8 cellular contexts compared by ENCODE assay signal in the genomic region with DNA sequence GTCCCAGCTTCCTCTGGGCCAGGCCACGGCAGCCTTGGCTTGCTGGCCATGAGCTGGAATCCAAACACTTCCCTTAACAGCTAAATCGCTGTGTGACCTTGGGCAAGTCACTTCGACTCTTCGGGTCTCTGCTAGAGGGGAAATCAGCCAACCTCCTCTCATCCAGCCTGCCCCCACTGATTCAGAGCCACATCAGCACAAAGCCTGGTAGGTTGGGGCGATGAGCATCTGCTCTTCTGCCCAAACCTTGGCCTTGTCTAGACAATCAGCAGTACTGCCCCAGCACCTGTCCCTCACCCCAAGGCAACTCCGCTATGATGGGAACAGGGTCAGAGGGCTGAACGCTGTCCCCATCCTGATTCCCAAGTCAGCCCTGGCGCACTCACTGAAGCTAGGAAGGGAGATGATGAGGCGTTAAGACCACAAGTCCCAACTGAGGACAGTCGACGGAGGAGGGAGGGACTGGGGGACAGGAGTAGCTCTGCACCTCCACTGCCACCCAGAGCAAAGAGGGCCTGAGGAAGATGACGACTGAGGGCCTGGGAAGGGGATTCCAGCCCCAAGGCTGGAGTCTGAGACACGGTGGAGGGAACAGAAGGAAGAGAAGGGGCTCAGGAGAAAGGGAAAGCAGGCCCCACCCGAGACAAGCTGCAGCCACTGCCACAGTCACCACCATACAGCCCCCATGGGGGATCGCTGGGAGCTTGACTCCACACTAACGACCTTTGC. TPM values are rescaled to one million over a fixed set of nuclear protein-coding genes. Genes with fewer than 3 reads are reported as not detected.
DNase-seq lines count a peak whose midpoint lies in the region; ATAC-seq and TF ChIP-seq lines count a peak whose summit lies in the region.

No MANE protein-coding gene starts in this region.

- DNase-seq in CD4-positive, CD25-positive, alpha-beta regulatory T cell, result no peak
- peak; percentile 65 for DNase-seq in Karpas-422
- DNase-seq in coronary artery (ENCODE audit: low spot score), result no peak
- no peak for DNase-seq in natural killer cell treated with Interleukin-12 subunit alpha and Interleukin-12 subunit beta and Interleukin-15 and Interleukin-18, amount 100 ng/mL, for 72 hours (ENCODE audit: low spot score)
- DNase-seq in NCI-H1436 treated with DMSO at 0.1 percent for 48 hours (lab: John Stamatoyannopoulos, UW), result no peak
- DNase-seq in GDM1 (lab: John Stamatoyannopoulos, UW), result no peak
- no peak for DNase-seq in AG08395 (ENCODE audit: low spot score)

- H3K27me3 ChIP-seq in CD4-positive, CD25-positive, alpha-beta regulatory T cell (ENCODE audit: control insufficient read depth, insufficient read depth, low read length), result no peaks in the 10 kb centered on the region
- no peaks in the 10 kb centered on the region for H3K27me3 ChIP-seq in Karpas-422 (ENCODE audit: low read length)

- H4K20me1 ChIP-seq in Karpas-422 (ENCODE audit: insufficient read depth, low read depth, low read length), result peaks cover 57% of the 10 kb centered on the region

- H3K9ac ChIP-seq in Karpas-422 (ENCODE audit: low read length), result peak overlapping the region; percentile 92

- peaks cover 0 to 2% (median 0%) of the 10 kb centered on the region in 7 donors for H3K9me3 Mint-ChIP-seq in CD4-positive, CD25-positive, alpha-beta regulatory T cell
- H3K9me3 Mint-ChIP-seq in natural killer cell treated with Interleukin-12 subunit alpha and Interleukin-12 subunit beta and Interleukin-15 and Interleukin-18, amount 100 ng/mL, for 72 hours, result no peaks in the 10 kb centered on the region

- no peaks in the 10 kb centered on the region for H3K9me2 ChIP-seq in Karpas-422 (replicated peaks; ENCODE audit: insufficient read depth, low read length)

- H3K4me1 Mint-ChIP-seq in CD4-positive, CD25-positive, alpha-beta regulatory T cell, result peaks cover 10 to 47% (median 26%) of the 10 kb centered on the region in 4 donors
- H3K4me1 Mint-ChIP-seq in natural killer cell treated with Interleukin-12 subunit alpha and Interleukin-12 subunit beta and Interleukin-15 and Interleukin-18, amount 100 ng/mL, for 72 hours (ENCODE audit: low read depth in 2 of 2), result peaks cover 30 to 35% of the 10 kb centered on the region in 2 donors

- no peak overlapping the region for H2AFZ ChIP-seq in Karpas-422 (ENCODE audit: low read length)

- TF ChIP-seq CTCF in coronary artery (IDR thresholded peaks at IDR 0.05), result no peak

- H3K27ac ChIP-seq in CD4-positive, CD25-positive, alpha-beta regulatory T cell (ENCODE audit: insufficient read depth, low read length, poor library complexity, severe bottlenecking), result no peak overlapping the region
- H3K27ac ChIP-seq in Karpas-422 (ENCODE audit: low read length), result peak overlapping the region; percentile 64
- H3K27ac ChIP-seq in coronary artery, result peak overlapping the region; percentile 34 to 90

- peak overlapping the region; percentile 82 to 96 (median 88) for H3K27ac Mint-ChIP-seq in CD4-positive, CD25-positive, alpha-beta regulatory T cell
- H3K27ac Mint-ChIP-seq in natural killer cell treated with Interleukin-12 subunit alpha and Interleukin-12 subunit beta and Interleukin-15 and Interleukin-18, amount 100 ng/mL, for 72 hours, result peak overlapping the region; percentile 50 to 74

- peak overlapping the region; percentile 85 to 96 (median 89) for H3K4me3 Mint-ChIP-seq in CD4-positive, CD25-positive, alpha-beta regulatory T cell
- H3K4me3 Mint-ChIP-seq in natural killer cell treated with Interleukin-12 subunit alpha and Interleukin-12 subunit beta and Interleukin-15 and Interleukin-18, amount 100 ng/mL, for 72 hours, result peak overlapping the region; percentile 91

- H3K9me3 ChIP-seq in CD4-positive, CD25-positive, alpha-beta regulatory T cell (ENCODE audit: control insufficient read depth in 2 of 2, low read length in 2 of 2), result no peaks in the 10 kb centered on the region
- H3K9me3 ChIP-seq in Karpas-422 (ENCODE audit: low read length), result no peaks in the 10 kb centered on the region

- H3K79me2 ChIP-seq in Karpas-422 (ENCODE audit: low read length), result peaks cover 66% of the 10 kb centered on the region

- no peaks in the 10 kb centered on the region for H3K36me3 Mint-ChIP-seq in CD4-positive, CD25-positive, alpha-beta regulatory T cell
- H3K36me3 Mint-ChIP-seq in natural killer cell treated with Interleukin-12 subunit alpha and Interleukin-12 subunit beta and Interleukin-15 and Interleukin-18, amount 100 ng/mL, for 72 hours, result no peaks in the 10 kb centered on the region

- ATAC-seq in CD4-positive, CD25-positive, alpha-beta regulatory T cell (ENCODE audit: low read depth in 2 of 2), result no peak
- no peak for ATAC-seq in natural killer cell treated with Interleukin-12 subunit alpha and Interleukin-12 subunit beta and Interleukin-15 and Interleukin-18, amount 100 ng/mL, for 72 hours
- ATAC-seq in GM19463 (IDR thresholded peaks at IDR 0.05; ENCODE audit: unreplicated experiment), result no peak

- H3K27me3 Mint-ChIP-seq in CD4-positive, CD25-positive, alpha-beta regulatory T cell, result no peaks in the 10 kb centered on the region
- no peaks in the 10 kb centered on the region for H3K27me3 Mint-ChIP-seq in natural killer cell treated with Interleukin-12 subunit alpha and Interleukin-12 subunit beta and Interleukin-15 and Interleukin-18, amount 100 ng/mL, for 72 hours

- peak overlapping the region; percentile 89 for H3K4me2 ChIP-seq in Karpas-422 (ENCODE audit: low read depth, low read length, poor library complexity, severe bottlenecking)

- peak overlapping the region; percentile 41 for H3K4me3 ChIP-seq in CD4-positive, CD25-positive, alpha-beta regulatory T cell (ENCODE audit: low read depth, low read length)
- H3K4me3 ChIP-seq in Karpas-422 (ENCODE audit: low read length) (peak overlapping the region; percentile 93), coronary artery (peak overlapping the region; percentile 95)

- H3K4me1 ChIP-seq in CD4-positive, CD25-positive, alpha-beta regulatory T cell (ENCODE audit: control insufficient read depth, insufficient read depth, low read length, poor library complexity, severe bottlenecking), result peaks cover 33% of the 10 kb centered on the region
- peaks cover 30% of the 10 kb centered on the region for H3K4me1 ChIP-seq in Karpas-422 (ENCODE audit: low read length)

- no peaks in the 10 kb centered on the region for H3K36me3 ChIP-seq in CD4-positive, CD25-positive, alpha-beta regulatory T cell (ENCODE audit: control insufficient read depth, insufficient read depth, low read length)
- H3K36me3 ChIP-seq in Karpas-422 (ENCODE audit: insufficient read depth, low read length), result peaks cover 3% of the 10 kb centered on the region; the same call in 1 of the 2 replicates

RNA-seq across cellular contexts. Expression of a gene that starts 1.3 kb away (rescaled TPM):
- total RNA-seq in CD4-positive, CD25-positive, alpha-beta regulatory T cell, result 43.1 TPM
- 1 to 10 TPM; 3.4 to 6.2 (median 4.3) TPM for polyA plus RNA-seq in CD4-positive, CD25-positive, alpha-beta regulatory T cell
- 39.1 and 67.3 TPM in 2 replicates for total RNA-seq in Karpas-422 (2014; rRNA removed; shearing (Covaris generic); ENCODE audit: low replicate concordance)
- total RNA-seq in natural killer cell treated with Interleukin-12 subunit alpha and Interleukin-12 subunit beta and Interleukin-15 and Interleukin-18, amount 100 ng/mL, for 72 hours, result 100 to 1,000 TPM in 1 of 2 donors, 10 to 100 TPM in 1; 65.7 to 195 TPM

RNA-seq across cellular contexts. Expression of a gene that starts 39.2 kb away (rescaled TPM):
- total RNA-seq in CD4-positive, CD25-positive, alpha-beta regulatory T cell, result 0.12 TPM
- not detected for polyA plus RNA-seq in CD4-positive, CD25-positive, alpha-beta regulatory T cell
- total RNA-seq in Karpas-422 (2014; rRNA removed; shearing (Covaris generic); ENCODE audit: low replicate concordance), result not detected in 2 replicates
- not detected for total RNA-seq in natural killer cell treated with Interleukin-12 subunit alpha and Interleukin-12 subunit beta and Interleukin-15 and Interleukin-18, amount 100 ng/mL, for 72 hours

Comparison
In these comparisons a context has a peak if more than half of its experiments do, and no peak if none do; other contexts are left out.
1. H3K4me3 ChIP-seq: peak in every context shown above with its lines; median percentile 95 in coronary artery; 93 in Karpas-422; 41 in CD4-positive, CD25-positive, alpha-beta regulatory T cell.